ENCODE assay signal across 8 cellular contexts in the genomic region with DNA sequence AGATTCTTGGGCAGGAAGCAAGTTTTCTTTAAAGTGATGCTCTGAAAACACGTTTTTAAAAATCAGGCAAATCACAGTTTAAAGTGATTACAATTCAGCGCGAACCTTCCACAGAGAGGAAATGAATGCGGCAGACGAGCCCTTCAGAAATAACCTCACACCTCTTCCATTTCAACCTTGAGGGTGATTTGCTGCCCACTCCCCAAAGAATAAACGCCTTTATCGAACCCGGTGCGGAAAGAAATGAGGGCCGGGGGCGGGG. TPM values are rescaled to one million over a fixed set of nuclear protein-coding genes. Genes with fewer than 3 reads are reported as not detected.
A peak's percentile ranks its signal among the peaks of the same experiment; 100 is the strongest.
DNase-seq lines count a peak whose midpoint lies in the region; ATAC-seq and TF ChIP-seq lines count a peak whose summit lies in the region.

No MANE protein-coding gene starts in this region.

- in situ Hi-C loops in GM23248 (cut with MboI) = no loop called here

- 1 to 2% methylated on average over 11 of the region's 11 CpGs for WGBS in GM23248 (ENCODE audit: low coverage in 1 of 2, low lambda C conversion rate in 2 of 2, missing lambda C conversion rate in 2 of 2), 2 experiments

- TF ChIP-seq CTCF in SU-DHL-6 (IDR thresholded peaks at IDR 0.05; ENCODE audit: insufficient read depth, low read length, poor library complexity, severe bottlenecking) (no peak), foreskin fibroblast (IDR thresholded peaks at IDR 0.05; ENCODE audit: low read depth, low read length) (no peak)

- peaks cover 8% of the 10 kb centered on the region; the same call in 1 of the 2 replicates for H3K4me1 ChIP-seq in GM23248 (ENCODE audit: insufficient read depth)

- ATAC-seq in HG03196 (IDR thresholded peaks at IDR 0.05; ENCODE audit: unreplicated experiment) = no peak

- peak overlapping the region; percentile 79 for H2AFZ ChIP-seq in GM23248
- peak overlapping the region; percentile 88 for H2AFZ ChIP-seq in SU-DHL-6 (ENCODE audit: low read depth, low read length, severe bottlenecking)

- H3K9me2 ChIP-seq in GM23248 (ENCODE audit: insufficient read depth) = no peaks in the 10 kb centered on the region
- no peaks in the 10 kb centered on the region for H3K9me2 ChIP-seq in SU-DHL-6 (replicated peaks; ENCODE audit: insufficient read depth, low read length)

- H4K20me1 ChIP-seq in GM23248 (ENCODE audit: insufficient read depth) (no peaks in the 10 kb centered on the region), SU-DHL-6 (ENCODE audit: low read depth, low read length) (no peaks in the 10 kb centered on the region; the same call in 1 of the 2 replicates)

- peaks cover 28% of the 10 kb centered on the region for H3K27me3 ChIP-seq in GM23248 (replicated peaks; ENCODE audit: insufficient read depth)
- no peaks in the 10 kb centered on the region for H3K27me3 ChIP-seq in SU-DHL-6 (ENCODE audit: low read length)

- H3K27ac ChIP-seq in GM23248 (no peak overlapping the region), SU-DHL-6 (ENCODE audit: low read depth, low read length) (no peak overlapping the region), skin epidermis (peak overlapping the region in 19 of 21 experiments; percentile 5 to 87 (median 69))

- no peaks in the 10 kb centered on the region for H3K9me3 ChIP-seq in GM23248 (ENCODE audit: low read depth)
- no peaks in the 10 kb centered on the region for H3K9me3 ChIP-seq in SU-DHL-6 (ENCODE audit: insufficient read depth, low read length)

- H3F3A ChIP-seq in GM23248 (ENCODE audit: insufficient read depth) = no peaks in the 10 kb centered on the region
- no peaks in the 10 kb centered on the region for H3F3A ChIP-seq in SU-DHL-6 (ENCODE audit: insufficient read depth)

- peak overlapping the region; percentile 78 for H3K4me3 ChIP-seq in GM23248
- peak overlapping the region; percentile 87 for H3K4me3 ChIP-seq in SU-DHL-6 (ENCODE audit: insufficient read depth, low read length, poor library complexity, severe bottlenecking)
- peak overlapping the region; percentile 52 to 80 for H3K4me3 ChIP-seq in foreskin fibroblast (ENCODE audit: low read depth in 1 of 2, low read length in 2 of 2)
- H3K4me3 ChIP-seq in skin epidermis = peak overlapping the region; percentile 42 to 62 (median 50)

- peak overlapping the region; percentile 96 for H3K4me2 ChIP-seq in GM23248 (ENCODE audit: unreplicated experiment)
- peak overlapping the region; percentile 98 for H3K4me2 ChIP-seq in SU-DHL-6 (ENCODE audit: low read depth, low read length, poor library complexity, severe bottlenecking)

- DNase-seq in GM23248 = peak; percentile 38
- DNase-seq in foreskin fibroblast = no peak
- no peak for DNase-seq in globus pallidus (ENCODE audit: low spot score)
- DNase-seq in DMS153 (lab: John Stamatoyannopoulos, UW) = no peak
- no peak for DNase-seq in GDM1 (lab: John Stamatoyannopoulos, UW)

- H3K9ac ChIP-seq in GM23248 (peak overlapping the region; percentile 22; the same call in 1 of the 2 replicates), SU-DHL-6 (ENCODE audit: low read length) (peak overlapping the region; percentile 49; the same call in 1 of the 2 replicates)

- H3K36me3 ChIP-seq in GM23248 (ENCODE audit: low read depth) (no peaks in the 10 kb centered on the region), SU-DHL-6 (ENCODE audit: low read length) (no peaks in the 10 kb centered on the region)

- no peaks in the 10 kb centered on the region for H3K79me2 ChIP-seq in GM23248 (ENCODE audit: insufficient read depth)
- no peaks in the 10 kb centered on the region for H3K79me2 ChIP-seq in SU-DHL-6 (ENCODE audit: insufficient read depth, low read length)

RNA-seq across cellular contexts. Expression of a gene that starts 2.3 kb away (rescaled TPM):
- total RNA-seq in GM23248 (2014; rRNA removed; shearing (Covaris generic)) = 0.86 TPM in 1 of 2 replicates, not detected in the other
- 0.64 and 0.85 TPM in 2 replicates for polyA plus RNA-seq in GM23248 (2016; fragmentation: Nextera tagmentation; extraction: Ambion mirVana)

Comparison
In these comparisons a context has a peak if more than half of its experiments do, and no peak if none do; other contexts are left out.
1. H3K27ac ChIP-seq: peak in skin epidermis (19 of 21); none in GM23248 (single experiment) and SU-DHL-6 (single experiment).
2. Peak in every context shown above with its lines, with median percentiles within 50 percentile points of each other: H3K4me3 ChIP-seq.